In genomic region chr7:80869385-80869784, GRCh38 we compare ENCODE assay signal across 28 cellular contexts. TPM values are rescaled to one million over a fixed set of nuclear protein-coding genes. Genes with fewer than 3 reads are reported as not detected.
DNase-seq lines count a peak whose midpoint lies in the region; TF ChIP-seq lines count a peak whose summit lies in the region.
"Had no signal": no experiment of that assay in that cellular context is flagged by ENCODE, and none has a peak within 500 bp of the region (broad histone marks: within the 10 kb centered on the region; RNA-seq: fewer than 3 reads in every experiment).

No MANE protein-coding gene starts in this region.

- peaks cover 27% of the 10 kb centered on the region for H3K4me1 Mint-ChIP-seq in Caco-2 (ENCODE audit: low read depth, unreplicated experiment)
- H3K4me1 Mint-ChIP-seq in progenitor cell of endocrine pancreas (ENCODE audit: low read depth): peaks cover 37% of the 10 kb centered on the region
- H3K4me1 Mint-ChIP-seq: activated CD4-positive, alpha-beta T cell treated with anti-CD3 and anti-CD28 coated beads for 36 hours; activated naive CD8-positive, alpha-beta T cell treated with anti-CD3 and anti-CD28 coated beads, Interleukin-2, amount 10 ng/mL, durations not matched to agents 7 days and 5 days; CD4-positive, alpha-beta memory T cell; central memory CD8-positive, alpha-beta T cell; T-helper 17 cell had no signal

- H3K27me3 Mint-ChIP-seq in Caco-2 (ENCODE audit: insufficient read depth, unreplicated experiment) (no peaks in the 10 kb centered on the region), progenitor cell of endocrine pancreas (no peaks in the 10 kb centered on the region)
- H3K27me3 Mint-ChIP-seq: activated CD4-positive, alpha-beta T cell treated with anti-CD3 and anti-CD28 coated beads for 36 hours; activated naive CD8-positive, alpha-beta T cell treated with anti-CD3 and anti-CD28 coated beads, Interleukin-2, amount 10 ng/mL, durations not matched to agents 7 days and 5 days; CD4-positive, alpha-beta memory T cell; central memory CD8-positive, alpha-beta T cell; T-helper 17 cell had no signal

- H3K36me3 Mint-ChIP-seq in Caco-2 (ENCODE audit: insufficient read depth, unreplicated experiment): peaks cover 18% of the 10 kb centered on the region
- peaks cover 28% of the 10 kb centered on the region for H3K36me3 Mint-ChIP-seq in progenitor cell of endocrine pancreas (ENCODE audit: insufficient read depth)
- H3K36me3 Mint-ChIP-seq: activated naive CD8-positive, alpha-beta T cell treated with anti-CD3 and anti-CD28 coated beads, Interleukin-2, amount 10 ng/mL, durations not matched to agents 7 days and 5 days; CD4-positive, alpha-beta memory T cell had no signal

- peak overlapping the region; percentile 63 for H3K27ac ChIP-seq in colonic mucosa
- H3K27ac ChIP-seq: pancreas, suprapubic skin had no signal

- POLR2A ChIA-PET in Caco-2 (lab: Charles Lee): no interaction called here

- in situ Hi-C loops in SK-MEL-5 (cut with HindIII; ENCODE audit: low pct_unique_long_range_greater_than_20kb, low sequenced_read_pairs): no loop called here

- intact Hi-C loops in Caco-2 (cut with micrococcal nuclease; ENCODE audit: unreplicated experiment): no loop called here
- intact Hi-C loops in colonic mucosa (cut with DNase I): no loop called here

- CTCF ChIA-PET in Caco-2 (lab: Charles Lee): no interaction called here

- TF ChIP-seq CTCF in Caco-2 (IDR thresholded peaks at IDR 0.05; ENCODE audit: insufficient read depth in 1 of 2, low read depth in 1 of 2, low read length in 1 of 2, severe bottlenecking in 1 of 2, unreplicated experiment in 1 of 2) (no peak), colonic mucosa (IDR thresholded peaks at IDR 0.05) (no peak), progenitor cell of endocrine pancreas (IDR thresholded peaks at IDR 0.05; ENCODE audit: unreplicated experiment) (no peak)

- H3K27ac Mint-ChIP-seq in Caco-2 (ENCODE audit: unreplicated experiment) (peak overlapping the region; percentile 49), progenitor cell of endocrine pancreas (peak overlapping the region; percentile 64)
- H3K27ac Mint-ChIP-seq: activated CD4-positive, alpha-beta T cell treated with anti-CD3 and anti-CD28 coated beads for 36 hours; activated naive CD8-positive, alpha-beta T cell treated with anti-CD3 and anti-CD28 coated beads, Interleukin-2, amount 10 ng/mL, durations not matched to agents 7 days and 5 days; CD4-positive, alpha-beta memory T cell; T-helper 17 cell had no signal

- H3K9me3 Mint-ChIP-seq in Caco-2 (ENCODE audit: unreplicated experiment): no peaks in the 10 kb centered on the region
- peaks cover 5% of the 10 kb centered on the region for H3K9me3 Mint-ChIP-seq in progenitor cell of endocrine pancreas (ENCODE audit: low read depth)
- H3K9me3 Mint-ChIP-seq: activated naive CD8-positive, alpha-beta T cell treated with anti-CD3 and anti-CD28 coated beads, Interleukin-2, amount 10 ng/mL, durations not matched to agents 7 days and 5 days had no signal

- TSS peak; percentile 7 for BruUV-seq in Caco-2 (replicated peaks; lab: Mats Ljungman, UMichigan)

- DNase-seq in Caco-2 (no peak), SK-MEL-5 (ENCODE audit: low read depth, low spot score) (peak; percentile 13), colonic mucosa (no peak), progenitor cell of endocrine pancreas (ENCODE audit: low spot score, unreplicated experiment) (no peak), NCI-H187 treated with DMSO at 0.1 percent for 48 hours (lab: John Stamatoyannopoulos, UW) (no peak), NCI-H1105 (lab: John Stamatoyannopoulos, UW) (no peak), HPDE6-E6E7 (ENCODE audit: extremely low spot score) (no peak), NCI-H748 (lab: John Stamatoyannopoulos, UW; ENCODE audit: unreplicated experiment) (no peak)
- DNase-seq: activated CD4-positive, alpha-beta T cell treated with anti-CD3 and anti-CD28 coated beads for 36 hours; activated gamma-delta T cell; activated naive CD8-positive, alpha-beta T cell treated with anti-CD3 and anti-CD28 coated beads, Interleukin-2, amount 10 ng/mL, durations not matched to agents 7 days and 5 days; AML-193; CD4-positive, alpha-beta memory T cell; DMS153; dorsolateral prefrontal cortex; IMR-90; islet precursor cell; left ventricle myocardium superior; midbrain; NCI-H187; NCI-H524 treated with DMSO at 0.1 percent for 48 hours; pancreas; right cardiac atrium; RPMI8226; stimulated activated CD4-positive, alpha-beta T cell treated with anti-CD3 and anti-CD28 coated beads, Interleukin-4, amount 100 ng/mL, for 1 hour; T-helper 17 cell had no signal

- H3K36me3 ChIP-seq in Caco-2 (ENCODE audit: control insufficient read depth, insufficient read depth, low read length) (no peaks in the 10 kb centered on the region), colonic mucosa (no peaks in the 10 kb centered on the region)
- H3K36me3 ChIP-seq: pancreas, suprapubic skin had no signal

- no peaks in the 10 kb centered on the region for H3K27me3 ChIP-seq in Caco-2 (replicated peaks; ENCODE audit: control insufficient read depth, insufficient read depth, low read length)
- H3K27me3 ChIP-seq in colonic mucosa: no peaks in the 10 kb centered on the region
- H3K27me3 ChIP-seq: dorsolateral prefrontal cortex, pancreas, suprapubic skin had no signal

- peak overlapping the region in 1 of 2 donors; percentile 40 for H3K9ac ChIP-seq in colonic mucosa (ENCODE audit: low read depth in 2 of 2, low read length in 2 of 2)

- no peaks in the 10 kb centered on the region for H3K9me3 ChIP-seq in Caco-2
- no peaks in the 10 kb centered on the region for H3K9me3 ChIP-seq in colonic mucosa
- H3K9me3 ChIP-seq: pancreas, suprapubic skin had no signal

- H3K4me3 Mint-ChIP-seq in Caco-2 (ENCODE audit: unreplicated experiment): peak overlapping the region; percentile 41
- no peak overlapping the region for H3K4me3 Mint-ChIP-seq in progenitor cell of endocrine pancreas (ENCODE audit: low read depth)
- H3K4me3 Mint-ChIP-seq: activated CD4-positive, alpha-beta T cell treated with anti-CD3 and anti-CD28 coated beads for 36 hours; activated naive CD8-positive, alpha-beta T cell treated with anti-CD3 and anti-CD28 coated beads, Interleukin-2, amount 10 ng/mL, durations not matched to agents 7 days and 5 days; CD4-positive, alpha-beta memory T cell; central memory CD8-positive, alpha-beta T cell; T-helper 17 cell had no signal

- H3K4me3 ChIP-seq in Caco-2 (ENCODE audit: low read depth, low read length) (no peak overlapping the region), colonic mucosa (no peak overlapping the region)
- H3K4me3 ChIP-seq: pancreas, suprapubic skin had no signal

- H3K4me1 ChIP-seq in Caco-2 (peaks cover 32% of the 10 kb centered on the region), colonic mucosa (no peaks in the 10 kb centered on the region)
- H3K4me1 ChIP-seq: pancreas, suprapubic skin had no signal

RNA-seq across cellular contexts. Expression of gene SEMA3C, which starts 49.5 kb away (rescaled TPM):
- total RNA-seq in Caco-2 (2022) (25.8 and 32.1 TPM in 2 replicates), colonic mucosa (100 to 1,000 TPM in 1 of 2 donors, 10 to 100 TPM in 1; 41.9 to 103 TPM), progenitor cell of endocrine pancreas (136 and 137 TPM in 2 replicates)
- 26.2 and 26.4 TPM in 2 replicates for total RNA-seq in SK-MEL-5 (2014; rRNA removed; shearing (Covaris generic))
- polyA plus RNA-seq in SK-MEL-5 (2015; cell fraction: cytosol; rRNA removed): 8.2 and 13.4 TPM in 2 replicates
- polyA plus RNA-seq in SK-MEL-5 (2015; cell fraction: nucleus; rRNA removed): 20.2 and 21.4 TPM in 2 replicates
- total RNA-seq: activated CD4-positive, alpha-beta T cell treated with anti-CD3 and anti-CD28 coated beads for 36 hours had no signal
- polyA plus RNA-seq: CD4-positive, alpha-beta memory T cell had no signal
